Comparison of ENCODE assay signal across 33 cellular contexts in genomic region chr7:102975854-102976253, GRCh38.
"Had no signal": no experiment of that assay in that cellular context is flagged by ENCODE, and none has a peak within 500 bp of the region (broad histone marks: within the 10 kb centered on the region; RNA-seq: fewer than 3 reads in every experiment).

No MANE protein-coding gene starts in this region.

- ATAC-seq: activated CD8-positive, alpha-beta T cell treated with anti-CD3 and anti-CD28 coated beads for 36 hours; activated naive CD8-positive, alpha-beta T cell treated with anti-CD3 and anti-CD28 coated beads, Interleukin-2, amount 50 U/mL, for 24 hours had no signal

- DNase-seq: activated B cell treated with CpG ODN at 0.5 μM for 24 hours; activated CD4-positive, alpha-beta memory T cell treated with anti-CD3 and anti-CD28 coated beads for 36 hours; activated CD4-positive, alpha-beta T cell treated with anti-CD3 and anti-CD28 coated beads for 4 hours; activated CD4-positive, alpha-beta T cell treated with anti-CD3 and anti-CD28 coated beads, Interleukin-2, amount 10 ng/mL, durations not matched to agents 24 days and 14 days; activated CD4-positive, alpha-beta T cell treated with anti-CD3 and anti-CD28 coated beads, Interleukin-2, amount 50 U/mL, for 1 hour; activated CD4-positive, alpha-beta T cell treated with anti-CD3 and anti-CD28 coated beads, Interleukin-2, amount 50 U/mL, for 4 hours; activated CD4-positive, CD25-positive, alpha-beta regulatory T cell treated with anti-CD3 and anti-CD28 coated beads, Interleukin-2, amount 50 U/mL, for 72 hours; activated CD8-positive, alpha-beta memory T cell treated with anti-CD3 and anti-CD28 coated beads, Interleukin-2, amount 50 U/mL, for 4 hours; activated CD8-positive, alpha-beta T cell treated with anti-CD3 and anti-CD28 coated beads for 36 hours; activated effector memory CD4-positive, alpha-beta T cell treated with Interleukin-2 at 50 U/mL for 16 hours; activated gamma-delta T cell; activated naive CD4-positive, alpha-beta T cell treated with anti-CD3 and anti-CD28 coated beads, Interleukin-2, amount 10 ng/mL, durations not matched to agents 7 days and 5 days; activated naive CD4-positive, alpha-beta T cell treated with Interleukin-2 at 50 U/mL for 16 hours; activated naive CD8-positive, alpha-beta T cell treated with anti-CD3 and anti-CD28 coated beads, Interleukin-2, amount 10 ng/mL, durations not matched to agents 7 days and 5 days; activated naive CD8-positive, alpha-beta T cell treated with anti-CD3 and anti-CD28 coated beads, Interleukin-2, amount 50 U/mL, for 24 hours; activated T-cell treated with anti-CD3 and anti-CD28 coated beads, Interleukin-2, amount 50 U/mL, for 24 hours; activated T-cell treated with anti-CD3 and anti-CD28 coated beads, Interleukin-2, amount 50 U/mL, for 48 hours; amygdala; anterior cingulate cortex; caudate nucleus; cerebellar nuclear complex; T-helper 2 cell; T-helper 9 cell had no signal

- H3K27ac Mint-ChIP-seq: activated B cell treated with CpG ODN at 0.5 μM for 24 hours; activated CD4-positive, alpha-beta memory T cell treated with anti-CD3 and anti-CD28 coated beads for 36 hours; activated CD4-positive, alpha-beta T cell treated with anti-CD3 and anti-CD28 coated beads, Interleukin-2, amount 10 ng/mL, durations not matched to agents 24 days and 14 days; activated CD8-positive, alpha-beta T cell treated with anti-CD3 and anti-CD28 coated beads for 36 hours; activated naive CD4-positive, alpha-beta T cell treated with anti-CD3 and anti-CD28 coated beads, Interleukin-2, amount 10 ng/mL, durations not matched to agents 7 days and 5 days; activated naive CD4-positive, alpha-beta T cell treated with anti-CD3 and anti-CD28 coated beads, Interleukin-2, amount 50 U/mL, for 24 hours; activated naive CD8-positive, alpha-beta T cell; activated naive CD8-positive, alpha-beta T cell treated with anti-CD3 and anti-CD28 coated beads, Interleukin-2, amount 10 ng/mL, durations not matched to agents 7 days and 5 days; activated naive CD8-positive, alpha-beta T cell treated with anti-CD3 and anti-CD28 coated beads, Interleukin-2, amount 50 U/mL, for 24 hours; activated T-cell treated with anti-CD3 and anti-CD28 coated beads, Interleukin-2, amount 50 U/mL, for 24 hours; activated T-helper 2 cell treated with anti-CD3 and anti-CD28 coated beads, Interferon-gamma antibody, Interleukin-2, Interleukin-4, amounts not matched to agents 10 μg/mL and 5 μg/mL and 100 μg/mL, durations not matched to agents 14 hours and 24 hours and 36 hours; brain; T-helper 1 cell treated with Interleukin-12 subunit alpha and Interleukin-12 subunit beta and Interleukin-4 antibody, amounts not matched to agents 30 μg/mL and 1 μg/mL, for 36 hours; T-helper 2 cell treated with Interferon-gamma antibody and Interleukin-4, amounts not matched to agents 5 μg/mL and 100 μg/mL, for 36 hours had no signal

- H3K36me3 Mint-ChIP-seq: activated CD4-positive, alpha-beta memory T cell treated with anti-CD3 and anti-CD28 coated beads for 36 hours; activated naive CD4-positive, alpha-beta T cell treated with anti-CD3 and anti-CD28 coated beads, Interleukin-2, amount 10 ng/mL, durations not matched to agents 7 days and 5 days; activated naive CD4-positive, alpha-beta T cell treated with anti-CD3 and anti-CD28 coated beads, Interleukin-2, amount 50 U/mL, for 24 hours; activated naive CD8-positive, alpha-beta T cell treated with anti-CD3 and anti-CD28 coated beads, Interleukin-2, amount 10 ng/mL, durations not matched to agents 7 days and 5 days had no signal

- H3K4me3 Mint-ChIP-seq: activated B cell treated with CpG ODN at 0.5 μM for 24 hours; activated CD4-positive, alpha-beta memory T cell treated with anti-CD3 and anti-CD28 coated beads for 36 hours; activated CD4-positive, alpha-beta T cell treated with anti-CD3 and anti-CD28 coated beads, Interleukin-2, amount 10 ng/mL, durations not matched to agents 24 days and 14 days; activated CD8-positive, alpha-beta T cell treated with anti-CD3 and anti-CD28 coated beads for 36 hours; activated naive CD4-positive, alpha-beta T cell treated with anti-CD3 and anti-CD28 coated beads, Interleukin-2, amount 10 ng/mL, durations not matched to agents 7 days and 5 days; activated naive CD4-positive, alpha-beta T cell treated with anti-CD3 and anti-CD28 coated beads, Interleukin-2, amount 50 U/mL, for 24 hours; activated naive CD8-positive, alpha-beta T cell; activated naive CD8-positive, alpha-beta T cell treated with anti-CD3 and anti-CD28 coated beads, Interleukin-2, amount 10 ng/mL, durations not matched to agents 7 days and 5 days; activated naive CD8-positive, alpha-beta T cell treated with anti-CD3 and anti-CD28 coated beads, Interleukin-2, amount 50 U/mL, for 24 hours; activated T-cell treated with anti-CD3 and anti-CD28 coated beads, Interleukin-2, amount 50 U/mL, for 24 hours; brain; central memory CD8-positive, alpha-beta T cell; T-helper 1 cell treated with Interleukin-12 subunit alpha and Interleukin-12 subunit beta and Interleukin-4 antibody, amounts not matched to agents 30 μg/mL and 1 μg/mL, for 36 hours; T-helper 2 cell treated with Interferon-gamma antibody and Interleukin-4, amounts not matched to agents 5 μg/mL and 100 μg/mL, for 36 hours had no signal

- H3K4me3 ChIP-seq: ascending aorta, cardiac muscle cell had no signal

- H3K27me3 ChIP-seq: ascending aorta, cardiac muscle cell had no signal

- H3K27ac ChIP-seq: ascending aorta, cardiac muscle cell, VCaP had no signal

- H3K27me3 Mint-ChIP-seq: activated CD4-positive, alpha-beta memory T cell treated with anti-CD3 and anti-CD28 coated beads for 36 hours; activated CD8-positive, alpha-beta T cell treated with anti-CD3 and anti-CD28 coated beads for 36 hours; activated naive CD4-positive, alpha-beta T cell treated with anti-CD3 and anti-CD28 coated beads, Interleukin-2, amount 10 ng/mL, durations not matched to agents 7 days and 5 days; activated naive CD4-positive, alpha-beta T cell treated with anti-CD3 and anti-CD28 coated beads, Interleukin-2, amount 50 U/mL, for 24 hours; activated naive CD8-positive, alpha-beta T cell; activated naive CD8-positive, alpha-beta T cell treated with anti-CD3 and anti-CD28 coated beads, Interleukin-2, amount 10 ng/mL, durations not matched to agents 7 days and 5 days; activated naive CD8-positive, alpha-beta T cell treated with anti-CD3 and anti-CD28 coated beads, Interleukin-2, amount 50 U/mL, for 24 hours; activated T-cell treated with anti-CD3 and anti-CD28 coated beads, Interleukin-2, amount 50 U/mL, for 24 hours had no signal

- H3K4me1 Mint-ChIP-seq: activated B cell treated with CpG ODN at 0.5 μM for 24 hours; activated CD4-positive, alpha-beta T cell treated with anti-CD3 and anti-CD28 coated beads, Interleukin-2, amount 10 ng/mL, durations not matched to agents 24 days and 14 days; activated naive CD4-positive, alpha-beta T cell treated with anti-CD3 and anti-CD28 coated beads, Interleukin-2, amount 10 ng/mL, durations not matched to agents 7 days and 5 days; activated naive CD4-positive, alpha-beta T cell treated with anti-CD3 and anti-CD28 coated beads, Interleukin-2, amount 50 U/mL, for 24 hours; activated naive CD8-positive, alpha-beta T cell treated with anti-CD3 and anti-CD28 coated beads, Interleukin-2, amount 50 U/mL, for 24 hours; brain; central memory CD8-positive, alpha-beta T cell had no signal

- H3K36me3 ChIP-seq: ascending aorta, cardiac muscle cell had no signal

- H3K9me3 Mint-ChIP-seq: activated B cell treated with CpG ODN at 0.5 μM for 24 hours; activated CD4-positive, alpha-beta memory T cell treated with anti-CD3 and anti-CD28 coated beads for 36 hours; activated CD4-positive, alpha-beta T cell treated with anti-CD3 and anti-CD28 coated beads, Interleukin-2, amount 10 ng/mL, durations not matched to agents 24 days and 14 days; activated CD8-positive, alpha-beta T cell treated with anti-CD3 and anti-CD28 coated beads for 36 hours; activated naive CD4-positive, alpha-beta T cell treated with anti-CD3 and anti-CD28 coated beads, Interleukin-2, amount 10 ng/mL, durations not matched to agents 7 days and 5 days; activated naive CD4-positive, alpha-beta T cell treated with anti-CD3 and anti-CD28 coated beads, Interleukin-2, amount 50 U/mL, for 24 hours; activated naive CD8-positive, alpha-beta T cell treated with anti-CD3 and anti-CD28 coated beads, Interleukin-2, amount 50 U/mL, for 24 hours; activated T-cell treated with anti-CD3 and anti-CD28 coated beads, Interleukin-2, amount 50 U/mL, for 24 hours; activated T-helper 2 cell treated with anti-CD3 and anti-CD28 coated beads, Interferon-gamma antibody, Interleukin-2, Interleukin-4, amounts not matched to agents 10 μg/mL and 5 μg/mL and 100 μg/mL, durations not matched to agents 14 hours and 24 hours and 36 hours; central memory CD8-positive, alpha-beta T cell; T-helper 1 cell treated with Interleukin-12 subunit alpha and Interleukin-12 subunit beta and Interleukin-4 antibody, amounts not matched to agents 30 μg/mL and 1 μg/mL, for 36 hours; T-helper 2 cell treated with Interferon-gamma antibody and Interleukin-4, amounts not matched to agents 5 μg/mL and 100 μg/mL, for 36 hours had no signal
